ENCODE assay signal across 2 cellular contexts in the genomic region with DNA sequence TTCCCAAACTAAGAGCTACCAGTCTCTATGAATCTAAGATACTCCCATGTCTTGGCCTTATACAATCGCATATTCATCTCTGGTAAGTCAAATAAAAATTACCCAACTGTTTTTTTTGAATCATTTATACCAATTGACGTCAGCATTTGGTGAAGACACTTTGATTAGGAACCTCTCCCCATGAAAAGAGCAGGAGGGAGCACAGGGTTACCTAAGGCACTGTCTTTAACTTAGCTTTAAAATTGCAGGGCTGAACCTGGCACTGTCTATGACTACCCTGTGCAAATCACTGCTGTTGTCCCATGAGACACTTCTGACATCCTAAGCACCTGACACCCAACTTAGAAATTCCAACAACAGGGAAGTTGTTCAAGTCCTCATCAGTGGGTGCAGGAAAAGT.
"Had no signal": no experiment of that assay in that cellular context is flagged by ENCODE, and none has a peak within 500 bp of the region (broad histone marks: within the 10 kb centered on the region; RNA-seq: fewer than 3 reads in every experiment).

No MANE protein-coding gene starts in this region.

- DNase-seq: GDM1, GF-D8 had no signal
